34 cellular contexts compared by ENCODE assay signal in genomic region chr17:49298371-49298976, GRCh38.
"Had no signal": no experiment of that assay in that cellular context is flagged by ENCODE, and none has a peak within 500 bp of the region (broad histone marks: within the 10 kb centered on the region; RNA-seq: fewer than 3 reads in every experiment).

No MANE protein-coding gene starts in this region.

- H3K36me3 Mint-ChIP-seq: activated naive CD8-positive, alpha-beta T cell treated with anti-CD3 and anti-CD28 coated beads for 36 hours had no signal

- H3K27ac ChIP-seq: ascending aorta, breast epithelium, cardiac muscle cell, colonic mucosa had no signal

- H3K4me3 Mint-ChIP-seq: activated CD4-positive, alpha-beta memory T cell treated with anti-CD3 and anti-CD28 coated beads for 36 hours; activated CD4-positive, alpha-beta T cell treated with anti-CD3 and anti-CD28 coated beads for 36 hours; activated CD4-positive, alpha-beta T cell treated with anti-CD3 and anti-CD28 coated beads, Interleukin-2, amount 10 ng/mL, durations not matched to agents 24 days and 14 days; activated CD8-positive, alpha-beta memory T cell treated with anti-CD3 and anti-CD28 coated beads, Interleukin-2, amount 10 ng/mL, durations not matched to agents 7 days and 5 days; activated CD8-positive, alpha-beta T cell treated with anti-CD3 and anti-CD28 coated beads, Interleukin-2, amount 10 ng/mL, durations not matched to agents 7 days and 5 days; activated naive CD4-positive, alpha-beta T cell treated with anti-CD3 and anti-CD28 coated beads for 36 hours; activated naive CD4-positive, alpha-beta T cell treated with anti-CD3 and anti-CD28 coated beads, Interleukin-2, amount 50 U/mL, for 24 hours; activated naive CD8-positive, alpha-beta T cell treated with anti-CD3 and anti-CD28 coated beads for 36 hours; activated T-helper 1 cell treated with anti-CD3 and anti-CD28 coated beads, Interleukin-12 subunit alpha, Interleukin-12 subunit beta, Interleukin-2, Interleukin-4 antibody, amounts not matched to agents 30 ng/mL and 10 ng/mL and 1 ng/mL, durations not matched to agents 14 hours and 24 hours and 36 hours; brain; dendritic cell treated with granulocyte-macrophage colony-stimulating factor and Interleukin-4, amounts not matched to agents 40 ng/mL and 50 ng/mL, for 4 days; endodermal cell; T-helper 17 cell; T-helper 2 cell treated with Interferon-gamma antibody and Interleukin-4, amounts not matched to agents 5 μg/mL and 100 μg/mL, for 36 hours had no signal

- H3K27ac Mint-ChIP-seq: activated CD4-positive, alpha-beta memory T cell treated with anti-CD3 and anti-CD28 coated beads for 36 hours; activated CD4-positive, alpha-beta T cell treated with anti-CD3 and anti-CD28 coated beads for 36 hours; activated CD4-positive, alpha-beta T cell treated with anti-CD3 and anti-CD28 coated beads, Interleukin-2, amount 10 ng/mL, durations not matched to agents 24 days and 14 days; activated CD8-positive, alpha-beta memory T cell treated with anti-CD3 and anti-CD28 coated beads, Interleukin-2, amount 10 ng/mL, durations not matched to agents 7 days and 5 days; activated CD8-positive, alpha-beta T cell treated with anti-CD3 and anti-CD28 coated beads, Interleukin-2, amount 10 ng/mL, durations not matched to agents 7 days and 5 days; activated naive CD4-positive, alpha-beta T cell treated with anti-CD3 and anti-CD28 coated beads for 36 hours; activated naive CD4-positive, alpha-beta T cell treated with anti-CD3 and anti-CD28 coated beads, Interleukin-2, amount 50 U/mL, for 24 hours; activated naive CD8-positive, alpha-beta T cell treated with anti-CD3 and anti-CD28 coated beads for 36 hours; activated T-helper 1 cell treated with anti-CD3 and anti-CD28 coated beads, Interleukin-12 subunit alpha, Interleukin-12 subunit beta, Interleukin-2, Interleukin-4 antibody, amounts not matched to agents 30 ng/mL and 10 ng/mL and 1 ng/mL, durations not matched to agents 14 hours and 24 hours and 36 hours; activated T-helper 2 cell treated with anti-CD3 and anti-CD28 coated beads, Interferon-gamma antibody, Interleukin-2, Interleukin-4, amounts not matched to agents 10 μg/mL and 5 μg/mL and 100 μg/mL, durations not matched to agents 14 hours and 24 hours and 36 hours; dendritic cell treated with granulocyte-macrophage colony-stimulating factor and Interleukin-4, amounts not matched to agents 40 ng/mL and 50 ng/mL, for 4 days; endodermal cell; T-helper 17 cell; T-helper 2 cell treated with Interferon-gamma antibody and Interleukin-4, amounts not matched to agents 5 μg/mL and 100 μg/mL, for 36 hours had no signal

- ATAC-seq: activated CD4-positive, alpha-beta T cell treated with anti-CD3 and anti-CD28 coated beads for 36 hours; activated CD8-positive, alpha-beta memory T cell treated with anti-CD3 and anti-CD28 coated beads, Interleukin-2, amount 10 ng/mL, durations not matched to agents 7 days and 5 days; activated CD8-positive, alpha-beta T cell treated with anti-CD3 and anti-CD28 coated beads, Interleukin-2, amount 10 ng/mL, durations not matched to agents 7 days and 5 days; esophagus mucosa; T-helper 17 cell had no signal

- DNase-seq: activated CD4-positive, alpha-beta memory T cell treated with anti-CD3 and anti-CD28 coated beads for 36 hours; activated CD4-positive, alpha-beta T cell treated with anti-CD3 and anti-CD28 coated beads for 36 hours; activated CD4-positive, alpha-beta T cell treated with anti-CD3 and anti-CD28 coated beads, Interleukin-2, amount 10 ng/mL, durations not matched to agents 24 days and 14 days; activated CD4-positive, CD25-positive, alpha-beta regulatory T cell; activated CD4-positive, CD25-positive, alpha-beta regulatory T cell treated with anti-CD3 and anti-CD28 coated beads, Interleukin-2, amount 50 U/mL, for 72 hours; activated CD8-positive, alpha-beta memory T cell treated with anti-CD3 and anti-CD28 coated beads, Interleukin-2, amount 10 ng/mL, durations not matched to agents 7 days and 5 days; activated CD8-positive, alpha-beta memory T cell treated with anti-CD3 and anti-CD28 coated beads, Interleukin-2, amount 50 U/mL, for 4 hours; activated CD8-positive, alpha-beta T cell treated with anti-CD3 and anti-CD28 coated beads, Interleukin-2, amount 10 ng/mL, durations not matched to agents 7 days and 5 days; activated effector memory CD4-positive, alpha-beta T cell treated with anti-CD3 and anti-CD28 coated beads, Interleukin-2, amount 50 U/mL, for 16 hours; activated naive CD4-positive, alpha-beta T cell treated with anti-CD3 and anti-CD28 coated beads for 36 hours; activated naive CD8-positive, alpha-beta T cell treated with anti-CD3 and anti-CD28 coated beads for 36 hours; activated T-cell treated with anti-CD3 and anti-CD28 coated beads, Interleukin-2, amount 50 U/mL, for 1 hour; activated T-cell treated with anti-CD3 and anti-CD28 coated beads, Interleukin-2, amount 50 U/mL, for 48 hours; central memory CD4-positive, alpha-beta T cell; cerebellar nuclear complex; colonic mucosa; dorsolateral prefrontal cortex; effector memory CD4-positive, alpha-beta T cell; endodermal cell; foreskin fibroblast; T-helper 1 cell; T-helper 17 cell; T1000 had no signal

- H3K4me3 ChIP-seq: ascending aorta, breast epithelium, cardiac muscle cell, colonic mucosa, dorsolateral prefrontal cortex had no signal

- H3K27me3 Mint-ChIP-seq: activated CD4-positive, alpha-beta memory T cell treated with anti-CD3 and anti-CD28 coated beads for 36 hours; activated CD4-positive, alpha-beta T cell treated with anti-CD3 and anti-CD28 coated beads for 36 hours; activated CD4-positive, alpha-beta T cell treated with anti-CD3 and anti-CD28 coated beads, Interleukin-2, amount 10 ng/mL, durations not matched to agents 24 days and 14 days; activated CD8-positive, alpha-beta memory T cell treated with anti-CD3 and anti-CD28 coated beads, Interleukin-2, amount 10 ng/mL, durations not matched to agents 7 days and 5 days; activated naive CD4-positive, alpha-beta T cell treated with anti-CD3 and anti-CD28 coated beads, Interleukin-2, amount 50 U/mL, for 24 hours; activated naive CD8-positive, alpha-beta T cell treated with anti-CD3 and anti-CD28 coated beads for 36 hours; brain; dendritic cell treated with granulocyte-macrophage colony-stimulating factor and Interleukin-4, amounts not matched to agents 40 ng/mL and 50 ng/mL, for 4 days; T-helper 17 cell had no signal

- FAIRE-seq: frontal cortex had no signal

- H3K9me3 Mint-ChIP-seq: activated CD4-positive, alpha-beta memory T cell treated with anti-CD3 and anti-CD28 coated beads for 36 hours; activated CD4-positive, alpha-beta T cell treated with anti-CD3 and anti-CD28 coated beads, Interleukin-2, amount 10 ng/mL, durations not matched to agents 24 days and 14 days; activated naive CD4-positive, alpha-beta T cell treated with anti-CD3 and anti-CD28 coated beads for 36 hours; activated naive CD4-positive, alpha-beta T cell treated with anti-CD3 and anti-CD28 coated beads, Interleukin-2, amount 50 U/mL, for 24 hours; activated naive CD8-positive, alpha-beta T cell treated with anti-CD3 and anti-CD28 coated beads for 36 hours; activated T-helper 1 cell treated with anti-CD3 and anti-CD28 coated beads, Interleukin-12 subunit alpha, Interleukin-12 subunit beta, Interleukin-2, Interleukin-4 antibody, amounts not matched to agents 30 ng/mL and 10 ng/mL and 1 ng/mL, durations not matched to agents 14 hours and 24 hours and 36 hours; activated T-helper 2 cell treated with anti-CD3 and anti-CD28 coated beads, Interferon-gamma antibody, Interleukin-2, Interleukin-4, amounts not matched to agents 10 μg/mL and 5 μg/mL and 100 μg/mL, durations not matched to agents 14 hours and 24 hours and 36 hours; brain; dendritic cell treated with granulocyte-macrophage colony-stimulating factor and Interleukin-4, amounts not matched to agents 40 ng/mL and 50 ng/mL, for 4 days; endodermal cell; T-helper 2 cell treated with Interferon-gamma antibody and Interleukin-4, amounts not matched to agents 5 μg/mL and 100 μg/mL, for 36 hours had no signal

- H3K27me3 ChIP-seq: ascending aorta, breast epithelium, cardiac muscle cell, colonic mucosa, dorsolateral prefrontal cortex had no signal

- H3K36me3 ChIP-seq: breast epithelium, colonic mucosa had no signal

- H3K4me1 ChIP-seq: ascending aorta, breast epithelium, colonic mucosa had no signal

- H3K9me3 ChIP-seq: ascending aorta, breast epithelium, colonic mucosa had no signal

- H3K4me1 Mint-ChIP-seq: activated CD4-positive, alpha-beta T cell treated with anti-CD3 and anti-CD28 coated beads, Interleukin-2, amount 10 ng/mL, durations not matched to agents 24 days and 14 days; brain; T-helper 17 cell had no signal
